Comparison of ENCODE assay signal across 9 cellular contexts in the genomic region with DNA sequence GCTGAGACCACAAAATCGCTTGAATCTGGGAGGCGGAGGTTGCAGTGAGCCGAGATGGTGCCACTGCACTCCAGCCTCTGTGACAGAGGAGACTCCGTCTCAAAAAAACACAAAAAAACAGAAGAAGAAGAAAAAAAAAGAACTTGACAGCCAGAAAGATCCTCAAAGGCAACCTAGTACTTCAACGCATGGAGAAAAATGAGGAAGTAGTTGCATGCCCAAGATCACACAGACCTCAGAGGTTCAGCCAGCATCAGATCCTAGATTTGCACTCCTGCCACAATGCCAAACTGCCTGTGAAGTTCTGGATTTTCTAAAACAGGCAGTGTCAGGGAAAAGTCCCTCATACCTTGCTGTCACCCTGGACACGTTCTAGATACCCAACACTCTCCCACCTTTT. TPM values are rescaled to one million over a fixed set of nuclear protein-coding genes. Genes with fewer than 3 reads are reported as not detected.
A peak's percentile ranks its signal among the peaks of the same experiment; 100 is the strongest.
DNase-seq lines count a peak whose midpoint lies in the region; ATAC-seq and TF ChIP-seq lines count a peak whose summit lies in the region.
"Had no signal": no experiment of that assay in that cellular context is flagged by ENCODE, and none has a peak within 500 bp of the region (broad histone marks: within the 10 kb centered on the region; RNA-seq: fewer than 3 reads in every experiment).

No MANE protein-coding gene starts in this region.

- H3K4me2 ChIP-seq in PC-9: peak overlapping the region; percentile 98

- no peaks in the 10 kb centered on the region for H3K9me3 ChIP-seq in left ventricle myocardium inferior (replicated peaks)
- no peaks in the 10 kb centered on the region for H3K9me3 ChIP-seq in right atrium auricular region
- no peaks in the 10 kb centered on the region for H3K9me3 ChIP-seq in PC-9 (ENCODE audit: insufficient read depth, low read depth)

- CTCF ChIA-PET in PC-9 (lab: Charles Lee): interaction anchor here (0.6 kb wide), 1 partner anchor 118 kb away, joined by 3 read pairs; no protein-coding TSS in a partner anchor

- no peak overlapping the region for H2AFZ ChIP-seq in PC-9

- no peaks in the 10 kb centered on the region for H4K20me1 ChIP-seq in PC-9 (ENCODE audit: insufficient read depth)

- H3K4me3 ChIP-seq in left ventricle myocardium inferior (peak overlapping the region; percentile 88), right atrium auricular region (no peak overlapping the region), PC-9 (peak overlapping the region; percentile 92; the same call in 1 of the 2 replicates)

- H3K4me1 Mint-ChIP-seq in endothelial cell (ENCODE audit: unreplicated experiment): peaks cover 32% of the 10 kb centered on the region
- H3K4me1 Mint-ChIP-seq in stimulated activated naive CD8-positive, alpha-beta T cell treated with anti-CD3 and anti-CD28 coated beads, Interleukin-15, amount 100 ng/mL, for 72 hours: peaks cover 70% of the 10 kb centered on the region

- POLR2A ChIA-PET in PC-9 (lab: Charles Lee; ENCODE audit: unreplicated experiment): interaction anchor here (0.6 kb wide), 1 partner anchor 200 kb away, joined by 4 read pairs; no protein-coding TSS in a partner anchor

- no peak for ATAC-seq in stimulated activated naive CD8-positive, alpha-beta T cell treated with anti-CD3 and anti-CD28 coated beads, Interleukin-15, amount 100 ng/mL, for 72 hours

- H3K27ac ChIP-seq in left ventricle myocardium inferior (replicated peaks) (no peak overlapping the region), right atrium auricular region (no peak overlapping the region), PC-9 (no peak overlapping the region)

- no peaks in the 10 kb centered on the region for H3K9me3 Mint-ChIP-seq in endothelial cell (ENCODE audit: unreplicated experiment)
- H3K9me3 Mint-ChIP-seq in stimulated activated naive CD8-positive, alpha-beta T cell treated with anti-CD3 and anti-CD28 coated beads, Interleukin-15, amount 100 ng/mL, for 72 hours: no peaks in the 10 kb centered on the region

- no peak overlapping the region for H3K27ac Mint-ChIP-seq in endothelial cell (ENCODE audit: unreplicated experiment)
- no peak overlapping the region for H3K27ac Mint-ChIP-seq in stimulated activated naive CD8-positive, alpha-beta T cell treated with anti-CD3 and anti-CD28 coated beads, Interleukin-15, amount 100 ng/mL, for 72 hours

- H3K9me2 ChIP-seq in PC-9 (ENCODE audit: insufficient read depth): no peaks in the 10 kb centered on the region

- peak overlapping the region; percentile 99 for H3K4me3 Mint-ChIP-seq in endothelial cell (ENCODE audit: unreplicated experiment)
- peak overlapping the region; percentile 82 to 98 for H3K4me3 Mint-ChIP-seq in stimulated activated naive CD8-positive, alpha-beta T cell treated with anti-CD3 and anti-CD28 coated beads, Interleukin-15, amount 100 ng/mL, for 72 hours

- TF ChIP-seq CTCF in left ventricle myocardium inferior (IDR thresholded peaks at IDR 0.05; ENCODE audit: borderline replicate concordance): no peak
- no peak for TF ChIP-seq CTCF in right atrium auricular region (IDR thresholded peaks at IDR 0.05)
- TF ChIP-seq CTCF in PC-9 (conservative IDR thresholded peaks at IDR 0.05): no peak
- TF ChIP-seq CTCF in endothelial cell (IDR thresholded peaks at IDR 0.05; ENCODE audit: unreplicated experiment): no peak

- H3K4me1 ChIP-seq in left ventricle myocardium inferior (peaks cover 68% of the 10 kb centered on the region), right atrium auricular region (peaks cover 0 to 52% of the 10 kb centered on the region in 2 donors), PC-9 (replicated peaks; ENCODE audit: insufficient read depth) (peaks cover 44% of the 10 kb centered on the region)

- no TSS peak for BruUV-seq in PC-9 (replicated peaks; lab: Mats Ljungman, UMichigan)

- peaks cover 61% of the 10 kb centered on the region for H3K79me2 ChIP-seq in PC-9 (ENCODE audit: low read depth)

- intact Hi-C loops in left ventricle myocardium inferior (cut with micrococcal nuclease): loop anchor here (10.0 kb wide), 1 partner anchor 143 kb away; no protein-coding TSS in a partner anchor
- intact Hi-C loops in PC-9 (cut with micrococcal nuclease; ENCODE audit: unreplicated experiment): loop anchor here (5.0 kb wide), 1 partner anchor 215 kb away; no protein-coding TSS in a partner anchor

- H3K27me3 Mint-ChIP-seq in endothelial cell (ENCODE audit: unreplicated experiment): peaks cover 6% of the 10 kb centered on the region
- no peaks in the 10 kb centered on the region for H3K27me3 Mint-ChIP-seq in stimulated activated naive CD8-positive, alpha-beta T cell treated with anti-CD3 and anti-CD28 coated beads, Interleukin-15, amount 100 ng/mL, for 72 hours

- H3F3A ChIP-seq in PC-9 (ENCODE audit: insufficient read depth, low read depth): peaks cover 26% of the 10 kb centered on the region; the same call in 1 of the 2 replicates

- H3K36me3 ChIP-seq in left ventricle myocardium inferior: no peaks in the 10 kb centered on the region
- no peaks in the 10 kb centered on the region for H3K36me3 ChIP-seq in right atrium auricular region
- no peaks in the 10 kb centered on the region for H3K36me3 ChIP-seq in PC-9 (ENCODE audit: low read depth)

- peaks cover 5% of the 10 kb centered on the region for H3K36me3 Mint-ChIP-seq in endothelial cell (ENCODE audit: low read depth, unreplicated experiment)

- DNase-seq in left ventricle myocardium inferior (no peak), right atrium auricular region (ENCODE audit: low spot score) (no peak), PC-9 (no peak), endothelial cell (ENCODE audit: low spot score) (no peak), NCI-H524 (lab: John Stamatoyannopoulos, UW) (no peak), NCI-H82 (lab: John Stamatoyannopoulos, UW) (no peak), HuH-7.5 (ENCODE audit: low spot score) (no peak)
- DNase-seq in stimulated activated naive CD8-positive, alpha-beta T cell treated with anti-CD3 and anti-CD28 coated beads, Interleukin-15, amount 100 ng/mL, for 72 hours: no peak
- DNase-seq: Right ventricle myocardium superior had no signal

- H3K27me3 ChIP-seq in left ventricle myocardium inferior (ENCODE audit: low read depth) (no peaks in the 10 kb centered on the region), right atrium auricular region (no peaks in the 10 kb centered on the region), PC-9 (ENCODE audit: insufficient read depth, low read depth) (no peaks in the 10 kb centered on the region)

RNA-seq across cellular contexts. Expression of gene ATPAF2, which starts 1.5 kb away (rescaled TPM):
- total RNA-seq in left ventricle myocardium inferior (37.5 TPM), right atrium auricular region (10 to 100 TPM; 11.1 to 47.0 TPM), PC-9 (2021) (44.5 and 61.7 TPM in 2 replicates), endothelial cell (ENCODE audit: unreplicated experiment) (24.7 TPM)

RNA-seq across cellular contexts. Expression of gene GID4, which starts 1.7 kb away (rescaled TPM):
- total RNA-seq in left ventricle myocardium inferior (18.0 TPM), right atrium auricular region (10 to 100 TPM; 14.0 to 22.1 TPM), PC-9 (2021) (16.9 and 19.0 TPM in 2 replicates), endothelial cell (ENCODE audit: unreplicated experiment) (15.5 TPM)

RNA-seq across cellular contexts. Expression of gene DRG2, which starts 50.3 kb away (rescaled TPM):
- 20.2 TPM for total RNA-seq in left ventricle myocardium inferior
- total RNA-seq in right atrium auricular region: 10 to 100 TPM; 18.2 to 27.7 TPM
- 62.4 and 66.9 TPM in 2 replicates for total RNA-seq in PC-9 (2021)
- total RNA-seq in endothelial cell (ENCODE audit: unreplicated experiment): 38.3 TPM

Comparison
In these comparisons a context has a peak if more than half of its experiments do, and no peak if none do; other contexts are left out.
1. H3K4me3 ChIP-seq: peak in left ventricle myocardium inferior (single experiment) and PC-9 (single experiment); none in right atrium auricular region (0 of 2).